In genomic region chr7:72230281-72230680, GRCh38 we compare ENCODE assay signal across 34 cellular contexts.
"Had no signal": no experiment of that assay in that cellular context is flagged by ENCODE, and none has a peak within 500 bp of the region (broad histone marks: within the 10 kb centered on the region; RNA-seq: fewer than 3 reads in every experiment).

No MANE protein-coding gene starts in this region.

- H3K4me3 ChIP-seq: MG63 had no signal

- H3K36me3 ChIP-seq: MG63 had no signal

- H3K27me3 ChIP-seq: MG63 had no signal

- H3K27ac ChIP-seq: KMS-11 had no signal

- H3K9me3 ChIP-seq: MG63 had no signal

- DNase-seq: Karpas-422, Kasumi-1, MG63, MM.1S, MV-4-11, NCI-H1048, NCI-H1092, NCI-H1092 treated with DMSO at 0.1 percent for 48 hours, NCI-H1105, NCI-H1105 treated with DMSO at 0.1 percent for 48 hours, NCI-H1417, NCI-H1417 treated with DMSO at 0.1 percent for 48 hours, NCI-H1436, NCI-H1436 treated with DMSO at 0.1 percent for 48 hours, NCI-H146, NCI-H1694, NCI-H1694 treated with DMSO at 0.1 percent for 48 hours, NCI-H187, NCI-H187 treated with DMSO at 0.1 percent for 48 hours, NCI-H1930, NCI-H2029, NCI-H2029 treated with DMSO at 0.1 percent for 48 hours, NCI-H2081, NCI-H2081 treated with DMSO at 0.1 percent for 48 hours, NCI-H2107, NCI-H2171, NCI-H2171 treated with DMSO at 0.1 percent for 48 hours, NCI-H2227 treated with DMSO at 0.1 percent for 48 hours, NCI-H226, NCI-H345, NCI-H446, NCI-H446 treated with DMSO at 0.1 percent for 48 hours, NCI-H510A had no signal

- H3K4me2 ChIP-seq: KMS-11 had no signal

- H3K9ac ChIP-seq: KMS-11 had no signal
